In genomic region chr10:131000244-131000643, GRCh38 we compare ENCODE assay signal across 28 cellular contexts.
"Had no signal": no experiment of that assay in that cellular context is flagged by ENCODE, and none has a peak within 500 bp of the region (broad histone marks: within the 10 kb centered on the region; RNA-seq: fewer than 3 reads in every experiment).

No MANE protein-coding gene starts in this region.

- DNase-seq: activated B cell treated with CpG ODN at 0.5 μM for 24 hours; activated CD4-positive, alpha-beta memory T cell treated with anti-CD3 and anti-CD28 coated beads for 36 hours; activated CD4-positive, alpha-beta T cell treated with anti-CD3 and anti-CD28 coated beads, Interleukin-2, amount 10 ng/mL, durations not matched to agents 24 days and 14 days; activated CD8-positive, alpha-beta memory T cell treated with anti-CD3 and anti-CD28 coated beads, Interleukin-2, amount 10 ng/mL, durations not matched to agents 7 days and 5 days; activated CD8-positive, alpha-beta memory T cell treated with anti-CD3 and anti-CD28 coated beads, Interleukin-2, amount 50 U/mL, for 4 hours; activated CD8-positive, alpha-beta T cell treated with anti-CD3 and anti-CD28 coated beads, Interleukin-2, amount 10 ng/mL, durations not matched to agents 7 days and 5 days; activated effector memory CD4-positive, alpha-beta T cell treated with anti-CD3 and anti-CD28 coated beads, Interleukin-2, amount 50 U/mL, for 16 hours; activated naive CD4-positive, alpha-beta T cell treated with anti-CD3 and anti-CD28 coated beads for 36 hours; activated naive CD8-positive, alpha-beta T cell treated with anti-CD3 and anti-CD28 coated beads, Interleukin-2, amount 10 ng/mL, durations not matched to agents 7 days and 5 days; activated T-cell treated with anti-CD3 and anti-CD28 coated beads, Interleukin-2, amount 50 U/mL, for 1 hour; activated T-cell treated with anti-CD3 and anti-CD28 coated beads, Interleukin-2, amount 50 U/mL, for 48 hours; amniotic stem cell; caudate nucleus; cortex of kidney; dermis blood vessel endothelial cell; effector CD4-positive, alpha-beta T cell; effector memory CD8-positive, alpha-beta T cell; erythroblast; esophagus squamous epithelium; foreskin melanocyte; glutamatergic neuron; heart left ventricle; T-helper 1 cell; T-helper 17 cell; T1000; WERI-Rb-1 had no signal

- FAIRE-seq: colon had no signal

- H3K27ac ChIP-seq: body of pancreas, esophagus squamous epithelium, heart left ventricle, WERI-Rb-1 had no signal

- H3K9me3 ChIP-seq: body of pancreas, esophagus squamous epithelium had no signal

- H3K36me3 ChIP-seq: esophagus squamous epithelium, heart left ventricle, WERI-Rb-1 had no signal

- H3K4me3 ChIP-seq: body of pancreas, esophagus squamous epithelium, heart left ventricle had no signal

- H3K27me3 ChIP-seq: body of pancreas had no signal

- H3K4me1 ChIP-seq: body of pancreas, esophagus squamous epithelium, heart left ventricle had no signal
